ENCODE assay signal across 12 cellular contexts in the genomic region with DNA sequence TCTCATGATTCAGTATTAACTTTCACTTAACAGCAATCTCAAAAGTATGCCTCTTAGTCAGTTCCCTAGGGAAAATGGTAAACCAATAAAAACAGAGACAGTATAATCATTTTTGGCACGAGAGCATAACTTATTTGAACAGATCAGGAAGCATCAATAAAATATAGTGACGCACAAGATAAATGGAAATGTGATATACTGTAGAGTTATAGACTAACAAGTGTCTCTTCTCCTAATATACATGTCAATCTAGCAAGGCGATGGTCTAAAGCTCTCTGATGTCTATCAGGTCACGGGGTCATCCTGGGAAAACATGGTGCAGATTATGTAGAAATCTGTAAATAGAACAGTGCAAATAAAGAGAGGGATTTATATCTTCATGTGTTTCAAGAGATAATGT.
A peak's percentile ranks its signal among the peaks of the same experiment; 100 is the strongest.
DNase-seq lines count a peak whose midpoint lies in the region; ATAC-seq and TF ChIP-seq lines count a peak whose summit lies in the region.
"Had no signal": no experiment of that assay in that cellular context is flagged by ENCODE, and none has a peak within 500 bp of the region (broad histone marks: within the 10 kb centered on the region; RNA-seq: fewer than 3 reads in every experiment).

No MANE protein-coding gene starts in this region.

- CTCF ChIA-PET in AG04449 (lab: Yijun Ruan, JAX), result no interaction called here
- CTCF ChIA-PET in activated CD4-positive, alpha-beta memory T cell treated with anti-CD3 and anti-CD28 coated beads, Interleukin-2, amount 10 ng/mL, durations not matched to agents 7 days and 5 days (lab: Charles Lee), result no interaction called here

- no peak for ATAC-seq in HG02938 (IDR thresholded peaks at IDR 0.05; ENCODE audit: unreplicated experiment)

- POLR2A ChIA-PET in AG04449 (lab: Yijun Ruan, JAX), result no interaction called here
- POLR2A ChIA-PET in activated CD4-positive, alpha-beta memory T cell treated with anti-CD3 and anti-CD28 coated beads, Interleukin-2, amount 10 ng/mL, durations not matched to agents 7 days and 5 days (lab: Charles Lee), result no interaction called here

- no peak overlapping the region for H3K4me3 Mint-ChIP-seq in activated CD4-positive, alpha-beta memory T cell treated with anti-CD3 and anti-CD28 coated beads, Interleukin-2, amount 10 ng/mL, durations not matched to agents 7 days and 5 days
- H3K4me3 Mint-ChIP-seq: CD4-positive, CD25-positive, alpha-beta regulatory T cell; type B pancreatic cell had no signal

- no peaks in the 10 kb centered on the region for H3K27me3 Mint-ChIP-seq in activated CD4-positive, alpha-beta memory T cell treated with anti-CD3 and anti-CD28 coated beads, Interleukin-2, amount 10 ng/mL, durations not matched to agents 7 days and 5 days
- H3K27me3 Mint-ChIP-seq: CD4-positive, CD25-positive, alpha-beta regulatory T cell; type B pancreatic cell had no signal

- H3K4me3 ChIP-seq in AG04449 (ENCODE audit: low read depth, low read length), result no peak overlapping the region
- H3K4me3 ChIP-seq: right lobe of liver had no signal

- TF ChIP-seq CTCF in AG04449 (IDR thresholded peaks at IDR 0.05; ENCODE audit: insufficient read depth, low read length, missing control alignments), result no peak

- peak; percentile 85 for DNase-seq in AG04449 (ENCODE audit: low read depth, low spot score)
- peak; percentile 79 for DNase-seq in HCEC 1CT
- DNase-seq in SK-N-DZ (ENCODE audit: low spot score), result peak; percentile 27
- peak; percentile 80 for DNase-seq in fibroblast of the conjunctiva (ENCODE audit: low read depth)
- no peak for DNase-seq in NCI-H345 (lab: John Stamatoyannopoulos, UW)
- DNase-seq in activated CD4-positive, alpha-beta memory T cell treated with anti-CD3 and anti-CD28 coated beads, Interleukin-2, amount 10 ng/mL, durations not matched to agents 7 days and 5 days, result no peak
- DNase-seq in GOT3 (lab: John Stamatoyannopoulos, UW), result no peak
- DNase-seq: CD4-positive, CD25-positive, alpha-beta regulatory T cell; MM.1S; right lobe of liver had no signal

- H3K4me1 Mint-ChIP-seq in activated CD4-positive, alpha-beta memory T cell treated with anti-CD3 and anti-CD28 coated beads, Interleukin-2, amount 10 ng/mL, durations not matched to agents 7 days and 5 days, result no peaks in the 10 kb centered on the region

- no peak overlapping the region for H3K27ac Mint-ChIP-seq in activated CD4-positive, alpha-beta memory T cell treated with anti-CD3 and anti-CD28 coated beads, Interleukin-2, amount 10 ng/mL, durations not matched to agents 7 days and 5 days
- H3K27ac Mint-ChIP-seq: CD4-positive, CD25-positive, alpha-beta regulatory T cell; type B pancreatic cell had no signal

- H3K36me3 Mint-ChIP-seq in activated CD4-positive, alpha-beta memory T cell treated with anti-CD3 and anti-CD28 coated beads, Interleukin-2, amount 10 ng/mL, durations not matched to agents 7 days and 5 days (ENCODE audit: low read depth), result no peaks in the 10 kb centered on the region
- H3K36me3 Mint-ChIP-seq: CD4-positive, CD25-positive, alpha-beta regulatory T cell; type B pancreatic cell had no signal

- no peaks in the 10 kb centered on the region for H3K9me3 Mint-ChIP-seq in activated CD4-positive, alpha-beta memory T cell treated with anti-CD3 and anti-CD28 coated beads, Interleukin-2, amount 10 ng/mL, durations not matched to agents 7 days and 5 days

Comparison
In these comparisons a context has a peak if more than half of its experiments do, and no peak if none do; other contexts are left out.
1. DNase-seq: peak in AG04449 (single experiment), HCEC 1CT (single experiment), SK-N-DZ (single experiment) and fibroblast of the conjunctiva (single experiment); none in NCI-H345 (single experiment), activated CD4-positive, alpha-beta memory T cell treated with anti-CD3 and anti-CD28 coated beads, Interleukin-2, amount 10 ng/mL, durations not matched to agents 7 days and 5 days (single experiment) and GOT3 (single experiment).